22 cellular contexts compared by ENCODE assay signal in the genomic region with DNA sequence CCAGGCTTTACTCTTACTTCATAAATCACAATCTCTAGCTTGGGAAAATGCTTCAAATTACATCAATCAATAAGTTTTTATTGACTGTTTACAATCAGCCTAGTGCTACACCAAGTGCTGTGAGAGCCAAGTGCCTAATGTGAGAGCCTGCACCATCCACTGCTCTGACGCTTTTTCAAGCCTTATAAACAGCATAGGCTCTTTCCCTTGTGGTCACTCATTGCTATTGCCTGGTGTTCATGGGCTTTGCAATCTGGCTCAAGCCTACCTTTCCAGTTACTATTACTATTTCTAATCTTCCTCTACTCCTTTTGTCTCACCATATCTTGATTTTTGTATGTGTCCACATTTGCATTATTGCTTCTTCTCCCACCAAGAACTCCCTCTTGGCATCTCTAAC.
"Had no signal": no experiment of that assay in that cellular context is flagged by ENCODE, and none has a peak within 500 bp of the region (broad histone marks: within the 10 kb centered on the region; RNA-seq: fewer than 3 reads in every experiment).

No MANE protein-coding gene starts in this region.

- H3K4me3 ChIP-seq: breast epithelium, left ventricle myocardium inferior, mucosa of descending colon, psoas muscle, skin epidermis, tibial nerve, vagina had no signal

- H3K27ac ChIP-seq: breast epithelium, left ventricle myocardium inferior, psoas muscle, skin epidermis, tibial nerve, vagina had no signal

- H3K36me3 ChIP-seq: breast epithelium had no signal

- ATAC-seq: activated CD8-positive, alpha-beta T cell treated with anti-CD3 and anti-CD28 coated beads, Interleukin-2, amount 10 ng/mL, durations not matched to agents 7 days and 5 days; activated T-cell treated with anti-CD3 and anti-CD28 coated beads, Interleukin-2, amount 50 U/mL, for 4 hours; mucosa of descending colon; psoas muscle; right cardiac atrium had no signal

- H3K4me1 ChIP-seq: breast epithelium, left ventricle myocardium inferior, psoas muscle, tibial nerve, vagina had no signal

- DNase-seq: activated CD4-positive, alpha-beta T cell treated with anti-CD3 and anti-CD28 coated beads, Interleukin-2, amount 10 ng/mL, durations not matched to agents 7 days and 5 days; activated CD8-positive, alpha-beta memory T cell treated with anti-CD3 and anti-CD28 coated beads, Interleukin-2, amount 50 U/mL, for 4 hours; activated CD8-positive, alpha-beta T cell treated with anti-CD3 and anti-CD28 coated beads, Interleukin-2, amount 10 ng/mL, durations not matched to agents 7 days and 5 days; activated naive CD4-positive, alpha-beta T cell treated with anti-CD3 and anti-CD28 coated beads for 36 hours; activated T-cell treated with anti-CD3 and anti-CD28 coated beads, Interleukin-2, amount 50 U/mL, for 4 hours; effector CD8-positive, alpha-beta T cell; foreskin fibroblast; hippocampal formation; kidney glomerular epithelial cell; left ventricle myocardium inferior; mucosa of descending colon; naive B cell; psoas muscle; right cardiac atrium; stimulated activated CD4-positive, alpha-beta T cell treated with anti-CD3 and anti-CD28 coated beads, Interleukin-15, amount 100 ng/mL, for 24 hours; stimulated activated CD4-positive, alpha-beta T cell treated with anti-CD3 and anti-CD28 coated beads, Interleukin-2, amount 100 ng/mL, for 48 hours; T-helper 1 cell; T-helper 9 cell had no signal

- H3K27me3 ChIP-seq: breast epithelium, tibial nerve, vagina had no signal

- H3K9me3 ChIP-seq: breast epithelium, left ventricle myocardium inferior, mucosa of descending colon, psoas muscle, tibial nerve, vagina had no signal
